Comparison of ENCODE assay signal across 1 cellular context in the genomic region with DNA sequence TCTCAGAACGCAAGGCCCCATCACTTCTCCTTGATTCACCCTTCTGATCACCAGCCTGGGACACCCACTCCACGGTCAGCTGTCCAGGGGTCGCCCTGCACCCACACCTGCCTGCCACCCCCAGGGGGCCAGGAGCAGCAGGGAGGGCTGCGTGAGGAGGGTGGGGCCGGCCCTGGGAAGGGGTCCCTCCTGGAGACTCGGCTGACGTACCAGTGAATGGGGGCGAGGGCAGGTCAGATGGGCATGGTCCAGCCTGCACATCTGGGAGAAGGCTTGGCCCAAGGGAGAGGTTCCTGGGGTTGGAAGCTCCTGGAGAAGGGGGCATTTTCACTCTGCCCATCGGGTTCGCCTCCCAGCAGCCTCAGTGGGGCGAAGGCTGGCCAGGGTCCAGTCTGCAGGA.
TF ChIP-seq lines count a peak whose summit lies in the region.

No MANE protein-coding gene starts in this region.

TF ChIP-seq in IMR-90, 13 proteins besides CTCF, POLR2A, EP300 and RAD21 (continued from another document):
- TF ChIP-seq, protein P1, sequence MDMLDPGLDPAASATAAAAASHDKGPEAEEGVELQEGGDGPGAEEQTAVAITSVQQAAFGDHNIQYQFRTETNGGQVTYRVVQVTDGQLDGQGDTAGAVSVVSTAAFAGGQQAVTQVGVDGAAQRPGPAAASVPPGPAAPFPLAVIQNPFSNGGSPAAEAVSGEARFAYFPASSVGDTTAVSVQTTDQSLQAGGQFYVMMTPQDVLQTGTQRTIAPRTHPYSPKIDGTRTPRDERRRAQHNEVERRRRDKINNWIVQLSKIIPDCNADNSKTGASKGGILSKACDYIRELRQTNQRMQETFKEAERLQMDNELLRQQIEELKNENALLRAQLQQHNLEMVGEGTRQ (IDR thresholded peaks at IDR 0.05; ENCODE audit: low read depth, low read length), result no peak
- TF ChIP-seq, protein P2, sequence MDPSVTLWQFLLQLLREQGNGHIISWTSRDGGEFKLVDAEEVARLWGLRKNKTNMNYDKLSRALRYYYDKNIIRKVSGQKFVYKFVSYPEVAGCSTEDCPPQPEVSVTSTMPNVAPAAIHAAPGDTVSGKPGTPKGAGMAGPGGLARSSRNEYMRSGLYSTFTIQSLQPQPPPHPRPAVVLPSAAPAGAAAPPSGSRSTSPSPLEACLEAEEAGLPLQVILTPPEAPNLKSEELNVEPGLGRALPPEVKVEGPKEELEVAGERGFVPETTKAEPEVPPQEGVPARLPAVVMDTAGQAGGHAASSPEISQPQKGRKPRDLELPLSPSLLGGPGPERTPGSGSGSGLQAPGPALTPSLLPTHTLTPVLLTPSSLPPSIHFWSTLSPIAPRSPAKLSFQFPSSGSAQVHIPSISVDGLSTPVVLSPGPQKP (IDR thresholded peaks at IDR 0.05; ENCODE audit: borderline replicate concordance, low read depth, low read length), result no peak
- TF ChIP-seq FOS (IDR thresholded peaks at IDR 0.05; ENCODE audit: low read depth, low read length), result no peak
